ENCODE assay signal across 8 cellular contexts in genomic region chr18:34729264-34729663, GRCh38.
DNase-seq lines count a peak whose midpoint lies in the region; ATAC-seq and TF ChIP-seq lines count a peak whose summit lies in the region.

No MANE protein-coding gene starts in this region.

- no peak overlapping the region for H3K27ac ChIP-seq in VCaP

- no peaks in the 10 kb centered on the region for H3K4me1 Mint-ChIP-seq in effector memory CD8-positive, alpha-beta T cell (ENCODE audit: low read depth in 2 of 2)

- H3K27ac Mint-ChIP-seq in effector memory CD8-positive, alpha-beta T cell = no peak overlapping the region

- peaks cover 0 to 2% of the 10 kb centered on the region in 2 donors for H3K9me3 Mint-ChIP-seq in effector memory CD8-positive, alpha-beta T cell

- peak; percentile 17 for DNase-seq in NCI-H2171 treated with DMSO at 0.1 percent for 48 hours (lab: John Stamatoyannopoulos, UW)
- DNase-seq in NCI-H2171 (lab: John Stamatoyannopoulos, UW) = no peak
- DNase-seq in iPS DF 19.7 (ENCODE audit: low read depth, low spot score) = peak; percentile 61
- DNase-seq in effector memory CD8-positive, alpha-beta T cell = no peak

- ATAC-seq in HG03342 (IDR thresholded peaks at IDR 0.05; ENCODE audit: unreplicated experiment) (peak; percentile 84), HG03025 (IDR thresholded peaks at IDR 0.05; ENCODE audit: low FRiP score, unreplicated experiment) (no peak), HG03108 (IDR thresholded peaks at IDR 0.05; ENCODE audit: unreplicated experiment) (no peak)
- ATAC-seq in effector memory CD8-positive, alpha-beta T cell (replicated peaks) = no peak

- H3K27me3 Mint-ChIP-seq in effector memory CD8-positive, alpha-beta T cell = no peaks in the 10 kb centered on the region

- peak; percentile 81 for TF ChIP-seq CTCF in VCaP (conservative IDR thresholded peaks at IDR 0.05)

- H3K4me3 Mint-ChIP-seq in effector memory CD8-positive, alpha-beta T cell = no peak overlapping the region

- no peaks in the 10 kb centered on the region for H3K36me3 Mint-ChIP-seq in effector memory CD8-positive, alpha-beta T cell (ENCODE audit: insufficient read depth)

Comparison
In these comparisons a context has a peak if more than half of its experiments do, and no peak if none do; other contexts are left out.
1. DNase-seq: peak in NCI-H2171 treated with DMSO at 0.1 percent for 48 hours (single experiment) and iPS DF 19.7 (single experiment); none in NCI-H2171 (single experiment) and effector memory CD8-positive, alpha-beta T cell (0 of 3).